Comparison of ENCODE assay signal across 25 cellular contexts in genomic region chr10:98038333-98038732, GRCh38. TPM values are rescaled to one million over a fixed set of nuclear protein-coding genes. Genes with fewer than 3 reads are reported as not detected.
DNase-seq lines count a peak whose midpoint lies in the region; ATAC-seq and TF ChIP-seq lines count a peak whose summit lies in the region.
"Had no signal": no experiment of that assay in that cellular context is flagged by ENCODE, and none has a peak within 500 bp of the region (broad histone marks: within the 10 kb centered on the region; RNA-seq: fewer than 3 reads in every experiment).

No MANE protein-coding gene starts in this region.

- no peak overlapping the region for H4K5ac ChIP-seq in mesendoderm (ENCODE audit: low read length)

- no peak overlapping the region for H3K27ac Mint-ChIP-seq in glutamatergic neuron (ENCODE audit: unreplicated experiment)
- H3K27ac Mint-ChIP-seq: dendritic cell treated with granulocyte-macrophage colony-stimulating factor and Interleukin-4, amounts not matched to agents 40 ng/mL and 50 ng/mL, for 4 days; IgD-negative memory B cell; natural killer cell treated with Interleukin-12 subunit alpha and Interleukin-12 subunit beta and Interleukin-15 and Interleukin-18, amount 100 ng/mL, for 72 hours had no signal

- no peak for TF ChIP-seq CTCF in glutamatergic neuron (IDR thresholded peaks at IDR 0.05; ENCODE audit: partially characterized antibody, unreplicated experiment)

- H3K9ac ChIP-seq in mesendoderm (ENCODE audit: low read length), result no peak overlapping the region

- H3K4me1 Mint-ChIP-seq in glutamatergic neuron (ENCODE audit: low read depth, unreplicated experiment), result peaks cover 14% of the 10 kb centered on the region
- H3K4me1 Mint-ChIP-seq: IgD-negative memory B cell had no signal

- H3K27ac ChIP-seq in mesendoderm (ENCODE audit: low read depth, low read length), result no peak overlapping the region
- H3K27ac ChIP-seq: esophagus squamous epithelium, ovary had no signal

- H3K4me2 ChIP-seq in mesendoderm (ENCODE audit: low read length), result no peak overlapping the region

- no peak overlapping the region for H2BK5ac ChIP-seq in mesendoderm (ENCODE audit: low read length)

- no peak overlapping the region for H3K18ac ChIP-seq in mesendoderm (ENCODE audit: low read length)

- H3K27me3 ChIP-seq in mesendoderm (ENCODE audit: insufficient read depth, low read length, poor library complexity), result peaks cover 9% of the 10 kb centered on the region
- H3K27me3 ChIP-seq: ovary had no signal

- H3K4me1 ChIP-seq in mesendoderm (ENCODE audit: control insufficient read depth, low read depth, low read length), result no peaks in the 10 kb centered on the region
- H3K4me1 ChIP-seq: esophagus squamous epithelium had no signal

- no peaks in the 10 kb centered on the region for H3K36me3 ChIP-seq in mesendoderm (ENCODE audit: control insufficient read depth, insufficient read depth, low read length)
- H3K36me3 ChIP-seq: esophagus squamous epithelium, ovary had no signal

- H3K79me2 ChIP-seq in mesendoderm (ENCODE audit: control insufficient read depth, insufficient read depth, low read length), result no peaks in the 10 kb centered on the region

- no CpG with 5 or more reads among the region's 20 CpGs for WGBS in mesendoderm (ENCODE audit: extremely low coverage, insufficient coverage, low lambda C conversion rate)

- no peak overlapping the region for H2BK120ac ChIP-seq in mesendoderm (ENCODE audit: low read depth, low read length)

- peaks cover 4% of the 10 kb centered on the region for H3K9me3 Mint-ChIP-seq in glutamatergic neuron (ENCODE audit: unreplicated experiment)
- H3K9me3 Mint-ChIP-seq: dendritic cell treated with granulocyte-macrophage colony-stimulating factor and Interleukin-4, amounts not matched to agents 40 ng/mL and 50 ng/mL, for 4 days; IgD-negative memory B cell; natural killer cell treated with Interleukin-12 subunit alpha and Interleukin-12 subunit beta and Interleukin-15 and Interleukin-18, amount 100 ng/mL, for 72 hours had no signal

- H3K36me3 Mint-ChIP-seq in glutamatergic neuron (ENCODE audit: unreplicated experiment), result no peaks in the 10 kb centered on the region
- H3K36me3 Mint-ChIP-seq: natural killer cell treated with Interleukin-12 subunit alpha and Interleukin-12 subunit beta and Interleukin-15 and Interleukin-18, amount 100 ng/mL, for 72 hours had no signal

- H3K56ac ChIP-seq in mesendoderm (ENCODE audit: low read length), result no peak overlapping the region

- no peak for ATAC-seq in GM21786 (IDR thresholded peaks at IDR 0.05; ENCODE audit: unreplicated experiment)
- ATAC-seq: mucosa of descending colon; natural killer cell treated with Interleukin-12 subunit alpha and Interleukin-12 subunit beta and Interleukin-15 and Interleukin-18, amount 100 ng/mL, for 72 hours; PC-3; Right ventricle myocardium inferior; stimulated activated naive CD8-positive, alpha-beta T cell treated with anti-CD3 and anti-CD28 coated beads, Interleukin-15, Interleukin-2, amounts not matched to agents 100 U/mL and 50 U/mL, for 24 hours had no signal

- H3K27me3 Mint-ChIP-seq in glutamatergic neuron (ENCODE audit: unreplicated experiment), result peaks cover 8% of the 10 kb centered on the region

- H3K4me3 Mint-ChIP-seq in glutamatergic neuron (ENCODE audit: unreplicated experiment), result peak overlapping the region; percentile 34
- H3K4me3 Mint-ChIP-seq: dendritic cell treated with granulocyte-macrophage colony-stimulating factor and Interleukin-4, amounts not matched to agents 40 ng/mL and 50 ng/mL, for 4 days; IgD-negative memory B cell; natural killer cell treated with Interleukin-12 subunit alpha and Interleukin-12 subunit beta and Interleukin-15 and Interleukin-18, amount 100 ng/mL, for 72 hours had no signal

- H3K4ac ChIP-seq in mesendoderm (ENCODE audit: low read depth, low read length), result no peak overlapping the region

- no peak overlapping the region for H4K8ac ChIP-seq in mesendoderm (ENCODE audit: low read depth, low read length)

- H2BK15ac ChIP-seq in mesendoderm (replicated peaks; ENCODE audit: low read depth), result no peak overlapping the region

- no peak overlapping the region for H3K23ac ChIP-seq in mesendoderm (ENCODE audit: low read length)

- no peak overlapping the region for H3K4me3 ChIP-seq in mesendoderm (ENCODE audit: low read length)
- H3K4me3 ChIP-seq: esophagus squamous epithelium, mucosa of descending colon, ovary had no signal

- H3K79me1 ChIP-seq in mesendoderm (ENCODE audit: low read length), result no peaks in the 10 kb centered on the region

- peak; percentile 78 for DNase-seq in DMS53 (lab: John Stamatoyannopoulos, UW)
- peak; percentile 82 for DNase-seq in NCI-H146 (lab: John Stamatoyannopoulos, UW)
- peak; percentile 70 for DNase-seq in glutamatergic neuron
- DNase-seq in mesendoderm, result peak; percentile 55
- no peak for DNase-seq in GF-D8 (lab: John Stamatoyannopoulos, UW)
- DNase-seq in midbrain (lab: John Stamatoyannopoulos, UW), result no peak
- DNase-seq: activated CD4-positive, alpha-beta T cell treated with anti-CD3 and anti-CD28 coated beads for 4 hours; activated CD8-positive, alpha-beta memory T cell treated with anti-CD3 and anti-CD28 coated beads for 24 hours; activated gamma-delta T cell; caudate nucleus; esophagus squamous epithelium; foreskin melanocyte; hypothalamus; mucosa of descending colon; NCI-H1048; NCI-H2029; ovary; PC-3; stimulated activated naive CD8-positive, alpha-beta T cell treated with anti-CD3 and anti-CD28 coated beads, Interleukin-15, Interleukin-2, amounts not matched to agents 100 U/mL and 50 U/mL, for 24 hours had no signal

- H2AK5ac ChIP-seq in mesendoderm (ENCODE audit: low read length), result no peak overlapping the region

RNA-seq across cellular contexts. Expression of gene CRTAC1, which starts 7.9 kb away (rescaled TPM):
- total RNA-seq in glutamatergic neuron (ENCODE audit: unreplicated experiment), result 2.5 TPM
- 0.56 TPM for polyA plus RNA-seq in mesendoderm (2013, experiment 1 of 2)
- polyA plus RNA-seq in mesendoderm (2013, experiment 2 of 2), result 0.42 TPM
- total RNA-seq: natural killer cell treated with Interleukin-12 subunit alpha and Interleukin-12 subunit beta and Interleukin-15 and Interleukin-18, amount 100 ng/mL, for 72 hours; PC-3 had no signal
- polyA plus RNA-seq: BJ, IgD-negative memory B cell had no signal

Comparison
In these comparisons a context has a peak if more than half of its experiments do, and no peak if none do; other contexts are left out.
1. DNase-seq: peak in DMS53 (single experiment), NCI-H146 (single experiment), glutamatergic neuron (single experiment) and mesendoderm (single experiment); none in GF-D8 (single experiment) and midbrain (single experiment).